In genomic region chr12:88375960-88376305, GRCh38 we compare ENCODE assay signal across 32 cellular contexts.
"Had no signal": no experiment of that assay in that cellular context is flagged by ENCODE, and none has a peak within 500 bp of the region (broad histone marks: within the 10 kb centered on the region; RNA-seq: fewer than 3 reads in every experiment).

No MANE protein-coding gene starts in this region.

- H3K4me1 Mint-ChIP-seq: activated CD4-positive, alpha-beta memory T cell treated with anti-CD3 and anti-CD28 coated beads, Interleukin-2, amount 10 ng/mL, durations not matched to agents 7 days and 5 days; activated CD4-positive, alpha-beta T cell treated with anti-CD3 and anti-CD28 coated beads, Interleukin-2, amount 10 ng/mL, durations not matched to agents 7 days and 5 days; activated naive CD4-positive, alpha-beta T cell treated with anti-CD3 and anti-CD28 coated beads, Interleukin-2, amount 50 U/mL, for 24 hours; activated naive CD8-positive, alpha-beta T cell treated with anti-CD3 and anti-CD28 coated beads, Interleukin-2, amount 50 U/mL, for 24 hours; activated T-helper 17 cell treated with anti-CD3 and anti-CD28 coated beads, Interleukin-2, amount 50 U/mL, for 72 hours; immature natural killer cell; naive B cell; nephron progenitor cell; stimulated activated naive B cell treated with anti-CD40 and anti-IgM and Interleukin-4, amounts not matched to agents 10 μg/mL and 1 μg/mL and 100 μg/mL, for 72 hours; T-helper 17 cell had no signal

- H3K27me3 Mint-ChIP-seq: activated CD4-positive, alpha-beta memory T cell treated with anti-CD3 and anti-CD28 coated beads, Interleukin-2, amount 10 ng/mL, durations not matched to agents 7 days and 5 days; activated CD4-positive, alpha-beta T cell treated with anti-CD3 and anti-CD28 coated beads, Interleukin-2, amount 10 ng/mL, durations not matched to agents 7 days and 5 days; activated naive CD4-positive, alpha-beta T cell treated with anti-CD3 and anti-CD28 coated beads, Interleukin-2, amount 50 U/mL, for 24 hours; activated naive CD8-positive, alpha-beta T cell treated with anti-CD3 and anti-CD28 coated beads, Interleukin-2, amount 50 U/mL, for 24 hours; activated T-helper 17 cell treated with anti-CD3 and anti-CD28 coated beads, Interleukin-2, amount 50 U/mL, for 72 hours; naive B cell; stimulated activated naive B cell treated with anti-CD40 and anti-IgM and Interleukin-4, amounts not matched to agents 10 μg/mL and 1 μg/mL and 100 μg/mL, for 72 hours; T-helper 17 cell had no signal

- H3K4me1 ChIP-seq: pancreas, prostate gland, sigmoid colon, thyroid gland, upper lobe of right lung had no signal

- H3K9me3 ChIP-seq: neutrophil, pancreas, prostate gland, sigmoid colon, stomach, thyroid gland, upper lobe of right lung had no signal

- DNase-seq: activated CD4-positive, alpha-beta memory T cell treated with anti-CD3 and anti-CD28 coated beads, Interleukin-2, amount 10 ng/mL, durations not matched to agents 7 days and 5 days; activated CD4-positive, alpha-beta T cell treated with anti-CD3 and anti-CD28 coated beads for 1 hour; activated CD4-positive, alpha-beta T cell treated with anti-CD3 and anti-CD28 coated beads, Interleukin-2, amount 10 ng/mL, durations not matched to agents 7 days and 5 days; activated gamma-delta T cell treated with Interleukin-2 at 50 U/mL for 16 hours; activated naive CD8-positive, alpha-beta T cell treated with anti-CD3 and anti-CD28 coated beads, Interleukin-2, amount 50 U/mL, for 24 hours; activated T-cell treated with anti-CD3 and anti-CD28 coated beads, Interleukin-2, amount 50 U/mL, for 4 hours; amygdala; effector CD8-positive, alpha-beta T cell; erythroblast; head of caudate nucleus; hippocampal formation; immature natural killer cell; left ventricle myocardium superior; naive B cell; nephron progenitor cell; pancreas; sigmoid colon; stimulated activated CD4-positive, alpha-beta T cell treated with anti-CD3 and anti-CD28 coated beads, Interleukin-1b, Interleukin-23, amount 100 ng/mL, for 48 hours; stimulated activated CD4-positive, alpha-beta T cell treated with anti-CD3 and anti-CD28 coated beads, Interleukin-4, amount 100 ng/mL, for 4 hours; stimulated activated CD8-positive, alpha-beta memory T cell treated with anti-CD3 and anti-CD28 coated beads, Interleukin-4, amount 100 ng/mL, for 48 hours; stimulated activated naive B cell treated with anti-CD40 and anti-IgM and Interleukin-4, amounts not matched to agents 10 μg/mL and 1 μg/mL and 100 μg/mL, for 72 hours; stomach; T-helper 17 cell; T1000; thyroid gland; upper lobe of right lung had no signal

- H3K4me3 ChIP-seq: pancreas, prostate gland, sigmoid colon, smooth muscle cell, stomach, thyroid gland, upper lobe of right lung had no signal

- ATAC-seq: activated naive CD8-positive, alpha-beta T cell treated with anti-CD3 and anti-CD28 coated beads, Interleukin-2, amount 50 U/mL, for 24 hours; activated T-cell treated with anti-CD3 and anti-CD28 coated beads, Interleukin-2, amount 50 U/mL, for 4 hours; activated T-helper 17 cell treated with anti-CD3 and anti-CD28 coated beads, Interleukin-2, amount 50 U/mL, for 72 hours; left ventricle myocardium superior; pancreas; stimulated activated naive B cell treated with anti-CD40 and anti-IgM and Interleukin-4, amounts not matched to agents 10 μg/mL and 1 μg/mL and 100 μg/mL, for 72 hours; T-helper 17 cell; upper lobe of right lung had no signal

- H3K4me3 Mint-ChIP-seq: activated CD4-positive, alpha-beta memory T cell treated with anti-CD3 and anti-CD28 coated beads, Interleukin-2, amount 10 ng/mL, durations not matched to agents 7 days and 5 days; activated CD4-positive, alpha-beta T cell treated with anti-CD3 and anti-CD28 coated beads, Interleukin-2, amount 10 ng/mL, durations not matched to agents 7 days and 5 days; activated naive CD4-positive, alpha-beta T cell treated with anti-CD3 and anti-CD28 coated beads, Interleukin-2, amount 50 U/mL, for 24 hours; activated naive CD8-positive, alpha-beta T cell treated with anti-CD3 and anti-CD28 coated beads, Interleukin-2, amount 50 U/mL, for 24 hours; activated T-cell treated with anti-CD3 and anti-CD28 coated beads, Interleukin-2, amount 50 U/mL, for 4 hours; activated T-helper 17 cell treated with anti-CD3 and anti-CD28 coated beads, Interleukin-2, amount 50 U/mL, for 72 hours; immature natural killer cell; mesothelial cell of epicardium; nephron progenitor cell; stimulated activated naive B cell treated with anti-CD40 and anti-IgM and Interleukin-4, amounts not matched to agents 10 μg/mL and 1 μg/mL and 100 μg/mL, for 72 hours; T-helper 17 cell had no signal

- H3K36me3 ChIP-seq: neutrophil, pancreas, prostate gland, sigmoid colon, stomach, thyroid gland, upper lobe of right lung had no signal

- H3K27me3 ChIP-seq: neutrophil, pancreas, sigmoid colon, stomach, thyroid gland, upper lobe of right lung had no signal

- H3K9me3 Mint-ChIP-seq: activated CD4-positive, alpha-beta memory T cell treated with anti-CD3 and anti-CD28 coated beads, Interleukin-2, amount 10 ng/mL, durations not matched to agents 7 days and 5 days; activated CD4-positive, alpha-beta T cell treated with anti-CD3 and anti-CD28 coated beads, Interleukin-2, amount 10 ng/mL, durations not matched to agents 7 days and 5 days; activated naive CD4-positive, alpha-beta T cell treated with anti-CD3 and anti-CD28 coated beads, Interleukin-2, amount 50 U/mL, for 24 hours; activated naive CD8-positive, alpha-beta T cell treated with anti-CD3 and anti-CD28 coated beads, Interleukin-2, amount 50 U/mL, for 24 hours; activated T-cell treated with anti-CD3 and anti-CD28 coated beads, Interleukin-2, amount 50 U/mL, for 4 hours; activated T-helper 17 cell treated with anti-CD3 and anti-CD28 coated beads, Interleukin-2, amount 50 U/mL, for 72 hours; mesothelial cell of epicardium; nephron progenitor cell; stimulated activated naive B cell treated with anti-CD40 and anti-IgM and Interleukin-4, amounts not matched to agents 10 μg/mL and 1 μg/mL and 100 μg/mL, for 72 hours had no signal

- H3K4me2 ChIP-seq: smooth muscle cell had no signal

- H3K27ac ChIP-seq: neutrophil, pancreas, prostate gland, sigmoid colon, stomach, thyroid gland, upper lobe of right lung had no signal

- H3K27ac Mint-ChIP-seq: activated CD4-positive, alpha-beta memory T cell treated with anti-CD3 and anti-CD28 coated beads, Interleukin-2, amount 10 ng/mL, durations not matched to agents 7 days and 5 days; activated CD4-positive, alpha-beta T cell treated with anti-CD3 and anti-CD28 coated beads, Interleukin-2, amount 10 ng/mL, durations not matched to agents 7 days and 5 days; activated naive CD4-positive, alpha-beta T cell treated with anti-CD3 and anti-CD28 coated beads, Interleukin-2, amount 50 U/mL, for 24 hours; activated naive CD8-positive, alpha-beta T cell treated with anti-CD3 and anti-CD28 coated beads, Interleukin-2, amount 50 U/mL, for 24 hours; activated T-helper 17 cell treated with anti-CD3 and anti-CD28 coated beads, Interleukin-2, amount 50 U/mL, for 72 hours; immature natural killer cell; mesothelial cell of epicardium; naive B cell; nephron progenitor cell; stimulated activated naive B cell treated with anti-CD40 and anti-IgM and Interleukin-4, amounts not matched to agents 10 μg/mL and 1 μg/mL and 100 μg/mL, for 72 hours; T-helper 17 cell had no signal

- H3K36me3 Mint-ChIP-seq: activated naive CD4-positive, alpha-beta T cell treated with anti-CD3 and anti-CD28 coated beads, Interleukin-2, amount 50 U/mL, for 24 hours; immature natural killer cell; mesothelial cell of epicardium; naive B cell; stimulated activated naive B cell treated with anti-CD40 and anti-IgM and Interleukin-4, amounts not matched to agents 10 μg/mL and 1 μg/mL and 100 μg/mL, for 72 hours had no signal
